ENCODE assay signal across 1 cellular context in genomic region chr6:142372348-142372747, GRCh38.
TF ChIP-seq lines count a peak whose summit lies in the region.

No MANE protein-coding gene starts in this region.

TF ChIP-seq in HepG2, 621 proteins besides CTCF, POLR2A, EP300 and RAD21 (continued from another document):
- TF ChIP-seq PRDM10 (CRISPR knock-in tag; IDR thresholded peaks at IDR 0.05; ENCODE audit: low read depth) (no peak), RAD51 (IDR thresholded peaks at IDR 0.05; ENCODE audit: borderline replicate concordance) (no peak), POLR2G (IDR thresholded peaks at IDR 0.05; ENCODE audit: low read depth, low read length) (peak; percentile 31; the same call in 1 of the 2 replicates), FIP1L1 (IDR thresholded peaks at IDR 0.05; ENCODE audit: borderline replicate concordance, insufficient read depth, low read depth, low read length) (no peak), DNMT1 (CRISPR knock-in tag; IDR thresholded peaks at IDR 0.05) (no peak), ZC3H13 (CRISPR knock-in tag; IDR thresholded peaks at IDR 0.05) (no peak), PRMT3 (CRISPR knock-in tag; IDR thresholded peaks at IDR 0.05; ENCODE audit: borderline replicate concordance, low read depth) (no peak), RFX3 (CRISPR knock-in tag; IDR thresholded peaks at IDR 0.05) (no peak), KMT2B (CRISPR knock-in tag; IDR thresholded peaks at IDR 0.05) (0 out of 2 replicates have a peak, but pooled peaks have one; percentile 17), ZNF569 (CRISPR knock-in tag; IDR thresholded peaks at IDR 0.05; ENCODE audit: borderline replicate concordance) (no peak), ZBTB40 (IDR thresholded peaks at IDR 0.05) (no peak), ZBTB40 (CRISPR knock-in tag; IDR thresholded peaks at IDR 0.05) (no peak), MBD4 (IDR thresholded peaks at IDR 0.05; ENCODE audit: borderline replicate concordance, low read length) (no peak), ZBTB3 (CRISPR knock-in tag; IDR thresholded peaks at IDR 0.05; ENCODE audit: borderline replicate concordance, low read depth) (no peak), ZNF326 (CRISPR knock-in tag; IDR thresholded peaks at IDR 0.05; ENCODE audit: borderline replicate concordance) (no peak), ZNF703 (CRISPR knock-in tag; IDR thresholded peaks at IDR 0.05; ENCODE audit: borderline replicate concordance) (no peak), ZNF775 (CRISPR knock-in tag; IDR thresholded peaks at IDR 0.05; ENCODE audit: borderline replicate concordance) (no peak), CSRNP1 (CRISPR knock-in tag; IDR thresholded peaks at IDR 0.05) (no peak), CREM (IDR thresholded peaks at IDR 0.05) (no peak), CREM (CRISPR knock-in tag; IDR thresholded peaks at IDR 0.05) (no peak), MYNN (CRISPR knock-in tag; IDR thresholded peaks at IDR 0.05; ENCODE audit: low read depth) (no peak), ZNF550 (CRISPR knock-in tag; IDR thresholded peaks at IDR 0.05; ENCODE audit: borderline replicate concordance) (no peak), MEIS1 (CRISPR knock-in tag; IDR thresholded peaks at IDR 0.05; ENCODE audit: borderline replicate concordance) (no peak), FOSL2 (CRISPR knock-in tag; IDR thresholded peaks at IDR 0.05) (peak; percentile 47), KDM5B (CRISPR knock-in tag; IDR thresholded peaks at IDR 0.05; ENCODE audit: borderline replicate concordance) (no peak), FOXP1 (IDR thresholded peaks at IDR 0.05) (no peak), FOXP1 (CRISPR knock-in tag; IDR thresholded peaks at IDR 0.05) (no peak), ZNF138 (CRISPR knock-in tag; IDR thresholded peaks at IDR 0.05; ENCODE audit: low read depth) (no peak), TSC22D2 (CRISPR knock-in tag; IDR thresholded peaks at IDR 0.05; ENCODE audit: borderline replicate concordance) (no peak)
- TF ChIP-seq, protein P1, sequence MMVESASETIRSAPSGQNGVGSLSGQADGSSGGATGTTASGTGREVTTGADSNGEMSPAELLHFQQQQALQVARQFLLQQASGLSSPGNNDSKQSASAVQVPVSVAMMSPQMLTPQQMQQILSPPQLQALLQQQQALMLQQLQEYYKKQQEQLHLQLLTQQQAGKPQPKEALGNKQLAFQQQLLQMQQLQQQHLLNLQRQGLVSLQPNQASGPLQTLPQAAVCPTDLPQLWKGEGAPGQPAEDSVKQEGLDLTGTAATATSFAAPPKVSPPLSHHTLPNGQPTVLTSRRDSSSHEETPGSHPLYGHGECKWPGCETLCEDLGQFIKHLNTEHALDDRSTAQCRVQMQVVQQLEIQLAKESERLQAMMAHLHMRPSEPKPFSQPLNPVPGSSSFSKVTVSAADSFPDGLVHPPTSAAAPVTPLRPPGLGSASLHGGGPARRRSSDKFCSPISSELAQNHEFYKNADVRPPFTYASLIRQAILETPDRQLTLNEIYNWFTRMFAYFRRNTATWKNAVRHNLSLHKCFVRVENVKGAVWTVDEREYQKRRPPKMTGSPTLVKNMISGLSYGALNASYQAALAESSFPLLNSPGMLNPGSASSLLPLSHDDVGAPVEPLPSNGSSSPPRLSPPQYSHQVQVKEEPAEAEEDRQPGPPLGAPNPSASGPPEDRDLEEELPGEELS (CRISPR knock-in tag; IDR thresholded peaks at IDR 0.05) = no peak
- TF ChIP-seq, protein P2, sequence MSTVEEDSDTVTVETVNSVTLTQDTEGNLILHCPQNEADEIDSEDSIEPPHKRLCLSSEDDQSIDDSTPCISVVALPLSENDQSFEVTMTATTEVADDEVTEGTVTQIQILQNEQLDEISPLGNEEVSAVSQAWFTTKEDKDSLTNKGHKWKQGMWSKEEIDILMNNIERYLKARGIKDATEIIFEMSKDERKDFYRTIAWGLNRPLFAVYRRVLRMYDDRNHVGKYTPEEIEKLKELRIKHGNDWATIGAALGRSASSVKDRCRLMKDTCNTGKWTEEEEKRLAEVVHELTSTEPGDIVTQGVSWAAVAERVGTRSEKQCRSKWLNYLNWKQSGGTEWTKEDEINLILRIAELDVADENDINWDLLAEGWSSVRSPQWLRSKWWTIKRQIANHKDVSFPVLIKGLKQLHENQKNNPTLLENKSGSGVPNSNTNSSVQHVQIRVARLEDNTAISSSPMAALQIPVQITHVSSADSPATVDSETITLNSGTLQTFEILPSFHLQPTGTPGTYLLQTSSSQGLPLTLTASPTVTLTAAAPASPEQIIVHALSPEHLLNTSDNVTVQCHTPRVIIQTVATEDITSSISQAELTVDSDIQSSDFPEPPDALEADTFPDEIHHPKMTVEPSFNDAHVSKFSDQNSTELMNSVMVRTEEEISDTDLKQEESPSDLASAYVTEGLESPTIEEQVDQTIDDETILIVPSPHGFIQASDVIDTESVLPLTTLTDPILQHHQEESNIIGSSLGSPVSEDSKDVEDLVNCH (CRISPR knock-in tag; IDR thresholded peaks at IDR 0.05) = no peak
- TF ChIP-seq, protein P3, sequence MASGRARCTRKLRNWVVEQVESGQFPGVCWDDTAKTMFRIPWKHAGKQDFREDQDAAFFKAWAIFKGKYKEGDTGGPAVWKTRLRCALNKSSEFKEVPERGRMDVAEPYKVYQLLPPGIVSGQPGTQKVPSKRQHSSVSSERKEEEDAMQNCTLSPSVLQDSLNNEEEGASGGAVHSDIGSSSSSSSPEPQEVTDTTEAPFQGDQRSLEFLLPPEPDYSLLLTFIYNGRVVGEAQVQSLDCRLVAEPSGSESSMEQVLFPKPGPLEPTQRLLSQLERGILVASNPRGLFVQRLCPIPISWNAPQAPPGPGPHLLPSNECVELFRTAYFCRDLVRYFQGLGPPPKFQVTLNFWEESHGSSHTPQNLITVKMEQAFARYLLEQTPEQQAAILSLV (CRISPR knock-in tag; IDR thresholded peaks at IDR 0.05; ENCODE audit: borderline replicate concordance) = no peak
- TF ChIP-seq, protein P4, sequence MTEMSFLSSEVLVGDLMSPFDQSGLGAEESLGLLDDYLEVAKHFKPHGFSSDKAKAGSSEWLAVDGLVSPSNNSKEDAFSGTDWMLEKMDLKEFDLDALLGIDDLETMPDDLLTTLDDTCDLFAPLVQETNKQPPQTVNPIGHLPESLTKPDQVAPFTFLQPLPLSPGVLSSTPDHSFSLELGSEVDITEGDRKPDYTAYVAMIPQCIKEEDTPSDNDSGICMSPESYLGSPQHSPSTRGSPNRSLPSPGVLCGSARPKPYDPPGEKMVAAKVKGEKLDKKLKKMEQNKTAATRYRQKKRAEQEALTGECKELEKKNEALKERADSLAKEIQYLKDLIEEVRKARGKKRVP (CRISPR knock-in tag; IDR thresholded peaks at IDR 0.05) = no peak
- TF ChIP-seq, protein P5, sequence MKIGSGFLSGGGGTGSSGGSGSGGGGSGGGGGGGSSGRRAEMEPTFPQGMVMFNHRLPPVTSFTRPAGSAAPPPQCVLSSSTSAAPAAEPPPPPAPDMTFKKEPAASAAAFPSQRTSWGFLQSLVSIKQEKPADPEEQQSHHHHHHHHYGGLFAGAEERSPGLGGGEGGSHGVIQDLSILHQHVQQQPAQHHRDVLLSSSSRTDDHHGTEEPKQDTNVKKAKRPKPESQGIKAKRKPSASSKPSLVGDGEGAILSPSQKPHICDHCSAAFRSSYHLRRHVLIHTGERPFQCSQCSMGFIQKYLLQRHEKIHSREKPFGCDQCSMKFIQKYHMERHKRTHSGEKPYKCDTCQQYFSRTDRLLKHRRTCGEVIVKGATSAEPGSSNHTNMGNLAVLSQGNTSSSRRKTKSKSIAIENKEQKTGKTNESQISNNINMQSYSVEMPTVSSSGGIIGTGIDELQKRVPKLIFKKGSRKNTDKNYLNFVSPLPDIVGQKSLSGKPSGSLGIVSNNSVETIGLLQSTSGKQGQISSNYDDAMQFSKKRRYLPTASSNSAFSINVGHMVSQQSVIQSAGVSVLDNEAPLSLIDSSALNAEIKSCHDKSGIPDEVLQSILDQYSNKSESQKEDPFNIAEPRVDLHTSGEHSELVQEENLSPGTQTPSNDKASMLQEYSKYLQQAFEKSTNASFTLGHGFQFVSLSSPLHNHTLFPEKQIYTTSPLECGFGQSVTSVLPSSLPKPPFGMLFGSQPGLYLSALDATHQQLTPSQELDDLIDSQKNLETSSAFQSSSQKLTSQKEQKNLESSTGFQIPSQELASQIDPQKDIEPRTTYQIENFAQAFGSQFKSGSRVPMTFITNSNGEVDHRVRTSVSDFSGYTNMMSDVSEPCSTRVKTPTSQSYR (CRISPR knock-in tag; IDR thresholded peaks at IDR 0.05; ENCODE audit: borderline replicate concordance) = no peak
